Comparison of ENCODE assay signal across 22 cellular contexts in genomic region chr11:113697798-113698407, GRCh38.
"Had no signal": no experiment of that assay in that cellular context is flagged by ENCODE, and none has a peak within 500 bp of the region (broad histone marks: within the 10 kb centered on the region; RNA-seq: fewer than 3 reads in every experiment).

No MANE protein-coding gene starts in this region.

- H3K4me1 ChIP-seq: gastrocnemius medialis, lower lobe of right lung, sigmoid colon, upper lobe of right lung had no signal

- H3K27me3 ChIP-seq: brain microvascular endothelial cell, gastrocnemius medialis, ovary, sigmoid colon, stomach, upper lobe of right lung had no signal

- DNase-seq: activated CD4-positive, alpha-beta memory T cell treated with anti-CD3 and anti-CD28 coated beads, Interleukin-2, amount 10 ng/mL, durations not matched to agents 7 days and 5 days; activated CD4-positive, alpha-beta T cell treated with anti-CD3 and anti-CD28 coated beads for 4 hours; activated T-cell treated with anti-CD3 and anti-CD28 coated beads, Interleukin-2, amount 50 U/mL, for 24 hours; amniotic stem cell; brain microvascular endothelial cell; cerebellar nuclear complex; effector memory CD4-positive, alpha-beta T cell; gastrocnemius medialis; left colon; lower lobe of right lung; midbrain; ovary; sigmoid colon; stimulated activated CD4-positive, alpha-beta T cell treated with anti-CD3 and anti-CD28 coated beads, Interleukin-1b, Interleukin-23, amount 100 ng/mL, for 48 hours; T-cell; T-helper 9 cell; upper lobe of right lung had no signal

- H3K27ac ChIP-seq: brain microvascular endothelial cell, gastrocnemius medialis, lower lobe of right lung, ovary, sigmoid colon, thoracic aorta, upper lobe of right lung had no signal

- ATAC-seq: activated naive CD4-positive, alpha-beta T cell treated with anti-CD3 and anti-CD28 coated beads, Interleukin-2, amount 50 U/mL, for 72 hours; gastrocnemius medialis; left colon; lower lobe of right lung; T-cell; upper lobe of right lung; WTC11 had no signal

- H3K4me3 ChIP-seq: gastrocnemius medialis, lower lobe of right lung, ovary, sigmoid colon, stomach, thoracic aorta, upper lobe of right lung had no signal

- H3K27me3 Mint-ChIP-seq: activated CD4-positive, alpha-beta memory T cell treated with anti-CD3 and anti-CD28 coated beads, Interleukin-2, amount 10 ng/mL, durations not matched to agents 7 days and 5 days; activated T-cell treated with anti-CD3 and anti-CD28 coated beads, Interleukin-2, amount 50 U/mL, for 24 hours; T-cell had no signal

- H3K27ac Mint-ChIP-seq: activated CD4-positive, alpha-beta memory T cell treated with anti-CD3 and anti-CD28 coated beads, Interleukin-2, amount 10 ng/mL, durations not matched to agents 7 days and 5 days; activated naive CD4-positive, alpha-beta T cell treated with anti-CD3 and anti-CD28 coated beads, Interleukin-2, amount 50 U/mL, for 72 hours; activated T-cell treated with anti-CD3 and anti-CD28 coated beads, Interleukin-2, amount 50 U/mL, for 24 hours; T-cell; WTC11 had no signal

- H3K36me3 Mint-ChIP-seq: activated naive CD4-positive, alpha-beta T cell treated with anti-CD3 and anti-CD28 coated beads, Interleukin-2, amount 50 U/mL, for 72 hours had no signal

- H3K4me1 Mint-ChIP-seq: T-cell had no signal

- H3K4me3 Mint-ChIP-seq: activated CD4-positive, alpha-beta memory T cell treated with anti-CD3 and anti-CD28 coated beads, Interleukin-2, amount 10 ng/mL, durations not matched to agents 7 days and 5 days; activated T-cell treated with anti-CD3 and anti-CD28 coated beads, Interleukin-2, amount 50 U/mL, for 24 hours; neural crest cell; T-cell; WTC11 had no signal

- H3K9me3 Mint-ChIP-seq: activated T-cell treated with anti-CD3 and anti-CD28 coated beads, Interleukin-2, amount 50 U/mL, for 24 hours had no signal

- H3K9me3 ChIP-seq: gastrocnemius medialis, lower lobe of right lung, ovary, sigmoid colon, stomach, thoracic aorta, upper lobe of right lung had no signal

- H3K36me3 ChIP-seq: brain microvascular endothelial cell, lower lobe of right lung, ovary, sigmoid colon, thoracic aorta, upper lobe of right lung had no signal
